Comparison of ENCODE assay signal across 8 cellular contexts in genomic region chr15:45187578-45187893, GRCh38. TPM values are rescaled to one million over a fixed set of nuclear protein-coding genes. Genes with fewer than 3 reads are reported as not detected.
DNase-seq lines count a peak whose midpoint lies in the region; ATAC-seq and TF ChIP-seq lines count a peak whose summit lies in the region.

No MANE protein-coding gene starts in this region.

- H3K27ac Mint-ChIP-seq in activated T-cell treated with anti-CD3 and anti-CD28 coated beads, Interleukin-2, amount 50 U/mL, for 24 hours, result no peak overlapping the region

- H3K27ac ChIP-seq in mesodermal cell (ENCODE audit: low read depth, low read length, severe bottlenecking), result no peak overlapping the region
- H3K27ac ChIP-seq in upper lobe of left lung, result peak overlapping the region; percentile 44 to 90 (median 78)

- no peak overlapping the region for H3K4me3 Mint-ChIP-seq in activated T-cell treated with anti-CD3 and anti-CD28 coated beads, Interleukin-2, amount 50 U/mL, for 24 hours

- H3K4me1 Mint-ChIP-seq in activated T-cell treated with anti-CD3 and anti-CD28 coated beads, Interleukin-2, amount 50 U/mL, for 24 hours (ENCODE audit: low read depth), result peaks cover 39% of the 10 kb centered on the region

- H3K36me3 ChIP-seq in mesodermal cell (ENCODE audit: control insufficient read depth, insufficient read depth, low read length) (peaks cover 7% of the 10 kb centered on the region), upper lobe of left lung (no peaks in the 10 kb centered on the region)

- peak in 1 of 2 donors; percentile 20 for ATAC-seq in upper lobe of left lung (ENCODE audit: low FRiP score in 2 of 2)

- no peaks in the 10 kb centered on the region for H3K9me3 Mint-ChIP-seq in activated T-cell treated with anti-CD3 and anti-CD28 coated beads, Interleukin-2, amount 50 U/mL, for 24 hours

- peaks cover 0 to 4% (median 1%) of the 10 kb centered on the region in 4 donors for H3K27me3 ChIP-seq in upper lobe of left lung

- TF ChIP-seq POLR2A in upper lobe of left lung (IDR thresholded peaks at IDR 0.05), result no peak

- H3K4me3 ChIP-seq in cardiac fibroblast (replicated peaks in 1 of 2; ENCODE audit: low read depth in 2 of 2, low read length in 2 of 2), result peak overlapping the region; percentile 46 to 62
- H3K4me3 ChIP-seq in mesodermal cell (ENCODE audit: extremely low read depth, insufficient read depth, low read length, poor library complexity, severe bottlenecking), result peak overlapping the region; percentile 63
- H3K4me3 ChIP-seq in upper lobe of left lung, result peak overlapping the region; percentile 59 to 87 (median 68)

- no peak for TF ChIP-seq CTCF in cardiac fibroblast (IDR thresholded peaks at IDR 0.05; ENCODE audit: low read depth, low read length)
- no peak for TF ChIP-seq CTCF in upper lobe of left lung (IDR thresholded peaks at IDR 0.05)

- H3K9me3 ChIP-seq in mesodermal cell (ENCODE audit: control insufficient read depth, low read length) (no peaks in the 10 kb centered on the region), upper lobe of left lung (no peaks in the 10 kb centered on the region)

- no peaks in the 10 kb centered on the region for H3K27me3 Mint-ChIP-seq in activated T-cell treated with anti-CD3 and anti-CD28 coated beads, Interleukin-2, amount 50 U/mL, for 24 hours

- H3K4me1 ChIP-seq in mesodermal cell (ENCODE audit: control insufficient read depth, insufficient read depth, low read length, poor library complexity, severe bottlenecking) (peaks cover 17% of the 10 kb centered on the region), upper lobe of left lung (peaks cover 11 to 25% (median 19%) of the 10 kb centered on the region in 4 donors)

- 0 to 1% methylated on average over 17 to 22 of the region's 43 CpGs for WGBS in mesodermal cell (ENCODE audit: insufficient coverage in 2 of 2), 2 experiments
- WGBS in upper lobe of left lung, 2 donors, result 0 to 2% methylated on average over 1 to 7 of the region's 43 CpGs

- H3K36me3 Mint-ChIP-seq in activated T-cell treated with anti-CD3 and anti-CD28 coated beads, Interleukin-2, amount 50 U/mL, for 24 hours (ENCODE audit: low read depth), result no peaks in the 10 kb centered on the region

- TF ChIP-seq EP300 in upper lobe of left lung (IDR thresholded peaks at IDR 0.05), result no peak

- DNase-seq in activated T-cell treated with anti-CD3 and anti-CD28 coated beads, Interleukin-2, amount 50 U/mL, for 24 hours, result peak; percentile 54
- DNase-seq in activated T-cell treated with anti-CD3 and anti-CD28 coated beads, Interleukin-2, amount 50 U/mL, for 1 hour, result no peak
- no peak for DNase-seq in cardiac fibroblast (ENCODE audit: low read depth in 2 of 2)
- DNase-seq in upper lobe of left lung, result peak in 1 of 2 donors; percentile 88
- DNase-seq in MV-4-11 (lab: John Stamatoyannopoulos, UW), result no peak
- no peak for DNase-seq in HT-29 (ENCODE audit: low spot score)
- DNase-seq in EL, result no peak

RNA-seq across cellular contexts. Expression of gene SHF, which starts 0.2 kb away (rescaled TPM):
- 32.1 TPM for polyA plus RNA-seq in mesodermal cell (2013, experiment 1 of 2)
- polyA plus RNA-seq in mesodermal cell (2013, experiment 2 of 2), result 24.2 TPM
- total RNA-seq in upper lobe of left lung, result 1 to 10 TPM; 1.4 to 8.0 (median 5.1) TPM
- 8.6 and 11.2 TPM in 2 replicates for total RNA-seq in HT-29 (2014; rRNA removed; shearing (Covaris generic))

RNA-seq across cellular contexts. Expression of gene DUOX1, which starts 57.7 kb away (rescaled TPM):
- 0.55 TPM for polyA plus RNA-seq in mesodermal cell (2013, experiment 1 of 2)
- 0.81 TPM for polyA plus RNA-seq in mesodermal cell (2013, experiment 2 of 2)
- 1,000 to 10,000 TPM in 1 of 6 donors, 100 to 1,000 TPM in 5; 215 to 1,314 (median 495) TPM for total RNA-seq in upper lobe of left lung
- 1.5 and 3.1 TPM in 2 replicates for total RNA-seq in HT-29 (2014; rRNA removed; shearing (Covaris generic))

RNA-seq across cellular contexts. Expression of gene DUOXA1, which starts 57.9 kb away (rescaled TPM):
- 0.85 TPM for polyA plus RNA-seq in mesodermal cell (2013, experiment 1 of 2)
- 0.46 TPM for polyA plus RNA-seq in mesodermal cell (2013, experiment 2 of 2)
- total RNA-seq in upper lobe of left lung, result 100 to 1,000 TPM in 5 of 6 donors, 10 to 100 TPM in 1; 84.2 to 530 (median 181) TPM
- total RNA-seq in HT-29 (2014; rRNA removed; shearing (Covaris generic)), result 0.23 and 0.26 TPM in 2 replicates

Comparison
In these comparisons a context has a peak if more than half of its experiments do, and no peak if none do; other contexts are left out.
1. RNA of gene DUOX1, which starts 57.7 kb away (total RNA-seq): 215 to 1,314 TPM in upper lobe of left lung; 1.5 to 3.1 TPM in HT-29; every median in the first group is over 10 times any median in the second.
2. RNA of gene DUOXA1, which starts 57.9 kb away (total RNA-seq): 84.2 to 530 TPM in upper lobe of left lung; 0.23 to 0.26 TPM in HT-29; every median in the first group is over 10 times any median in the second.
3. Peak in every context shown above with its lines, with median percentiles within 50 percentile points of each other: H3K4me3 ChIP-seq.